Comparison of ENCODE assay signal across 15 cellular contexts in the genomic region with DNA sequence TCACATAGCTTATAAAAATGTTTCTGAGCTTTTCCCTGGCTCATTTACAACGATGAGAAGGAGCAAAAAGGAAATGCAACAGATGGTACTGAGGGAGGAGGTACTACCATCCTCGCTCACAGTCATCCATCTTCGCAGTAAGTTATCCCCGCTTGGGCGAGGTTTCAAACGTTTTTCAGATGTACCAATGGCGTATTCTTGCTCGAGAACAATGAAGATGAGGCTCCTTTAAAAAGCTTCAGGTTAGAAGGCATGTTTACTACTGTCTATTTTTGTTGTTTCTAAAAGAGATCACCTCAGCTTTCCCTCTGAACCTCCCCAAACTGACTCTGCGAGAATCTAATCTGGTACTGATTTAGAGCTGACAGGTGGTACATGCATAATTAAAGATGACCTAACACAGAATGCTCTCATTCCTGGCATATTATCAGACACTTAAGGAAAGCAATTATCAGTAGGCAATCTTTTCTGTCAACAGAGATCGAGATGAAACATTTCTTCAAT.
DNase-seq lines count a peak whose midpoint lies in the region; ATAC-seq and TF ChIP-seq lines count a peak whose summit lies in the region.
"Had no signal": no experiment of that assay in that cellular context is flagged by ENCODE, and none has a peak within 500 bp of the region (broad histone marks: within the 10 kb centered on the region; RNA-seq: fewer than 3 reads in every experiment).

No MANE protein-coding gene starts in this region.

- in situ Hi-C loops in G401 (cut with HindIII; ENCODE audit: low sequenced_read_pairs) = no loop called here

- H3K27ac ChIP-seq in layer of hippocampus (ENCODE audit: low read depth, low read length) (peak overlapping the region; percentile 74), heart left ventricle (no peak overlapping the region)
- H3K27ac ChIP-seq: GM23248 had no signal

- peak overlapping the region; percentile 56 for H3K27ac Mint-ChIP-seq in T-helper 17 cell
- H3K27ac Mint-ChIP-seq: natural killer cell had no signal

- peaks cover 11% of the 10 kb centered on the region for H3K27me3 Mint-ChIP-seq in T-helper 17 cell

- H3K4me3 Mint-ChIP-seq in T-helper 17 cell = no peak overlapping the region
- H3K4me3 Mint-ChIP-seq: natural killer cell had no signal

- peak; percentile 27 for DNase-seq in Ammon's horn (ENCODE audit: low spot score)
- DNase-seq in G401 (ENCODE audit: low spot score) = peak; percentile 88
- DNase-seq in T-helper 17 cell = no peak
- DNase-seq in heart left ventricle = no peak
- DNase-seq in NCI-H1105 treated with DMSO at 0.1 percent for 48 hours (lab: John Stamatoyannopoulos, UW) = no peak
- DNase-seq in ureter (ENCODE audit: low spot score) = no peak
- no peak for DNase-seq in KG1 (lab: John Stamatoyannopoulos, UW)
- DNase-seq: activated CD4-positive, alpha-beta T cell treated with anti-CD3 and anti-CD28 coated beads for 4 hours; GM23248; left colon; natural killer cell; NCI-H146; retina; stimulated activated CD4-positive, alpha-beta T cell treated with anti-CD3 and anti-CD28 coated beads, Interleukin-1b, Interleukin-23, amount 100 ng/mL, for 48 hours had no signal

- 77 to 83% (median 80%) methylated on average over 10 of the region's 10 CpGs for WGBS in heart left ventricle, 4 donors

- H3K9me3 ChIP-seq in T-helper 17 cell (ENCODE audit: control insufficient read depth, low read length, poor library complexity, severe bottlenecking) = no peaks in the 10 kb centered on the region
- no peaks in the 10 kb centered on the region for H3K9me3 ChIP-seq in heart left ventricle

- ATAC-seq in T-helper 17 cell (peak; percentile 27), heart left ventricle (no peak)
- ATAC-seq: left colon, natural killer cell had no signal

- H3K36me3 ChIP-seq in heart left ventricle = no peaks in the 10 kb centered on the region

- no peaks in the 10 kb centered on the region for H3K27me3 ChIP-seq in layer of hippocampus (ENCODE audit: control insufficient read depth, insufficient read depth, low read length)
- H3K27me3 ChIP-seq in heart left ventricle = no peaks in the 10 kb centered on the region

- TF ChIP-seq CTCF in heart left ventricle (IDR thresholded peaks at IDR 0.05) = no peak

- intact Hi-C loops in heart left ventricle (cut with DNase I) = no loop called here

- H3K4me1 ChIP-seq in heart left ventricle = peaks cover 0 to 11% (median 0%) of the 10 kb centered on the region in 12 donors

- TF ChIP-seq POLR2A in heart left ventricle (IDR thresholded peaks at IDR 0.05) = no peak

- H3K36me3 Mint-ChIP-seq in T-helper 17 cell (ENCODE audit: low read depth) = peaks cover 15% of the 10 kb centered on the region
- H3K36me3 Mint-ChIP-seq: natural killer cell had no signal

- H3K4me3 ChIP-seq in heart left ventricle = no peak overlapping the region
- H3K4me3 ChIP-seq: GM23248 had no signal

- peaks cover 61% of the 10 kb centered on the region for H3K4me1 Mint-ChIP-seq in T-helper 17 cell

Comparison
In these comparisons a context has a peak if more than half of its experiments do, and no peak if none do; other contexts are left out.
1. DNase-seq: peak in Ammon's horn (single experiment) and G401 (single experiment); none in T-helper 17 cell (0 of 3), heart left ventricle (0 of 5), NCI-H1105 treated with DMSO at 0.1 percent for 48 hours (single experiment), ureter (single experiment) and KG1 (single experiment).